8 cellular contexts compared by ENCODE assay signal in the genomic region with DNA sequence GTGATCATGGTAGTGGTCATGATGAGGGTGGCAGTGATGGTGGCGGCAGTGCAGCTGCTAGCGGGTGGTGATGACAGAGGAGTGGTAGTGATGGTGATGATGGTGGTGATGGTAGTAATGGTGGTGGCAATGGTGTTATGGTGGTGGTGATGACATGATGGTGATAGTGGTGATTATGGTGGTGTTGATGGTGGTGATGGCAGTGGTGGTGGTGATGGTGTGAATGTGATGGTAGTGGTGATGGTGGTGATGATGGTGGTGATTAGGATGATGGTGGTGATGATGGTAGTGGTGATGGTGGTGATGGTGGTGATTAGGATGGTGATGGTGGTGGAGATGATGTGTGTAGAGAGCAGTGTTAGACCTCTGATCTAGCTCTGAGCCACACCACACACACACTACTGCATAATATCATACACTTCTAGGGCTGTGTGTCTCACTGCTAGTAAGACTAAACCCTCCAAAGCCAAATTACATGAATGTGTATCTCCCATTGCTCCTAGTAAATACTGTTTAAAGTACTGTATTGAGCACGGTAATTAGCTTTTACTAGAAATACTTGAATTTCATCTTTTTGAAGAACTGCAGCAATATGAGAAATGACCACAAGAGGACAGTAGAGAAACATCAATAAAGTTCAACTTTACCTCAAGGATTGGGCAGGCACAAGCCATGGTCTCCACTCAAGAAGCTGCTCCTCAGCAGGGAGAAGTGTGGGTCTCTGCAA. TPM values are rescaled to one million over a fixed set of nuclear protein-coding genes. Genes with fewer than 3 reads are reported as not detected.
A peak's percentile ranks its signal among the peaks of the same experiment; 100 is the strongest.
DNase-seq lines count a peak whose midpoint lies in the region; ATAC-seq and TF ChIP-seq lines count a peak whose summit lies in the region.

No MANE protein-coding gene starts in this region.

- no peaks in the 10 kb centered on the region for H3K79me2 ChIP-seq in mammary epithelial cell (ENCODE audit: insufficient read depth, low read length)

- H3K4me1 ChIP-seq in right atrium auricular region (no peaks in the 10 kb centered on the region), mammary epithelial cell (ENCODE audit: insufficient read depth, low read length) (no peaks in the 10 kb centered on the region)

- intact Hi-C loops in Right ventricle myocardium superior (cut with DNase I), result no loop called here
- intact Hi-C loops in mammary epithelial cell (cut with micrococcal nuclease), result loop anchor here (1.0 to 10.0 kb wide), 4 partner anchors 257 to 834 kb away; no protein-coding TSS in a partner anchor

- 61% methylated on average over 3 of the region's 3 CpGs for WGBS in mammary epithelial cell (ENCODE audit: low coverage, missing lambda C conversion rate)

- H3K9me3 ChIP-seq in right atrium auricular region (no peaks in the 10 kb centered on the region), mammary epithelial cell (replicated peaks; ENCODE audit: insufficient read depth, low read length) (no peaks in the 10 kb centered on the region)

- CTCF ChIA-PET in mammary epithelial cell (lab: Charles Lee; ENCODE audit: low non-redundant PET), result interaction anchor here (1.0 to 1.7 kb wide), 2 partner anchors 256 to 513 kb away, joined by 9 to 12 read pairs; no protein-coding TSS in a partner anchor

- no peak overlapping the region for H3K9ac ChIP-seq in mammary epithelial cell (ENCODE audit: insufficient read depth, low read length)

- dilution Hi-C loops in mammary epithelial cell (cut with HindIII; ENCODE audit: low sequenced_read_pairs), result loop anchor here (5.0 kb wide), 1 partner anchor 43 kb away; no protein-coding TSS in a partner anchor

- no peaks in the 10 kb centered on the region for H3K36me3 ChIP-seq in right atrium auricular region
- no peaks in the 10 kb centered on the region for H3K36me3 ChIP-seq in mammary epithelial cell (ENCODE audit: insufficient read depth, low read length)

- no peak overlapping the region for H3K4me3 ChIP-seq in right atrium auricular region
- H3K4me3 ChIP-seq in mammary epithelial cell (replicated peaks in 1 of 3; ENCODE audit: insufficient read depth in 1 of 3, low read depth in 2 of 3, low read length in 3 of 3), result no peak overlapping the region

- no TSS peak for BruUV-seq in mammary epithelial cell (replicated peaks; lab: Mats Ljungman, UMichigan)

- peak; percentile 67 to 87 for TF ChIP-seq CTCF in right atrium auricular region (IDR thresholded peaks at IDR 0.05)
- TF ChIP-seq CTCF in mammary epithelial cell (conservative IDR thresholded peaks at IDR 0.05 in 1 of 2, IDR thresholded peaks at IDR 0.05 in 1 of 2; ENCODE audit: extremely low read depth in 1 of 2, insufficient read depth in 1 of 2, low read depth in 1 of 2, low read length in 2 of 2), result peak; percentile 92 to 95

- in situ Hi-C loops in mammary epithelial cell (cut with MboI; ENCODE audit: low sequenced_read_pairs in 2 of 2), result loop anchor here in 1 of 2 donors (25.0 kb wide), 2 partner anchors 248 to 648 kb away; no protein-coding TSS in a partner anchor

- H3K4me2 ChIP-seq in mammary epithelial cell (ENCODE audit: insufficient read depth, low read depth, low read length), result no peak overlapping the region

- H3K27me3 ChIP-seq in right atrium auricular region (no peaks in the 10 kb centered on the region), mammary epithelial cell (ENCODE audit: insufficient read depth, low read length) (no peaks in the 10 kb centered on the region)

- H2AFZ ChIP-seq in mammary epithelial cell (ENCODE audit: low read depth, low read length), result no peak overlapping the region

- DNase-seq in right atrium auricular region (ENCODE audit: low spot score) (no peak), Right ventricle myocardium superior (no peak), NCI-H2227 (lab: John Stamatoyannopoulos, UW; ENCODE audit: unreplicated experiment) (peak; percentile 51), mammary epithelial cell (peak; percentile 8), medulla oblongata (ENCODE audit: extremely low spot score) (peak; percentile 55), UCSD-AML1 (lab: John Stamatoyannopoulos, UW; ENCODE audit: unreplicated experiment) (no peak), HuH-7.5 (ENCODE audit: low spot score) (no peak)

- H4K20me1 ChIP-seq in mammary epithelial cell (ENCODE audit: insufficient read depth, low read length), result no peaks in the 10 kb centered on the region

- ATAC-seq in Right ventricle myocardium superior (ENCODE audit: poor library complexity), result no peak
- no peak for ATAC-seq in GM21786 (IDR thresholded peaks at IDR 0.05; ENCODE audit: unreplicated experiment)

- H3K27ac ChIP-seq in right atrium auricular region (no peak overlapping the region), mammary epithelial cell (ENCODE audit: insufficient read depth, low read depth, low read length) (no peak overlapping the region)

RNA-seq across cellular contexts. Expression of gene TMED3, which starts 28.8 kb away (rescaled TPM):
- 10 to 100 TPM; 42.7 to 64.0 TPM for total RNA-seq in right atrium auricular region
- total RNA-seq in Right ventricle myocardium superior, result 16.1 TPM
- 10 to 100 TPM; 91.4 to 99.0 TPM for total RNA-seq in mammary epithelial cell
- polyA plus RNA-seq in mammary epithelial cell, result 183 TPM
- polyA minus RNA-seq in mammary epithelial cell, result 94.4 TPM

RNA-seq across cellular contexts. Expression of gene ANKRD34C, which starts 57.2 kb away (rescaled TPM):
- total RNA-seq in right atrium auricular region, result under 1 TPM in 1 of 2 donors, not detected in 1; 0.20 TPM
- total RNA-seq in Right ventricle myocardium superior, result not detected
- total RNA-seq in mammary epithelial cell, result not detected
- not detected for polyA plus RNA-seq in mammary epithelial cell
- polyA minus RNA-seq in mammary epithelial cell, result not detected

Comparison
In these comparisons a context has a peak if more than half of its experiments do, and no peak if none do; other contexts are left out.
1. DNase-seq: peak in NCI-H2227 (single experiment), mammary epithelial cell (single experiment) and medulla oblongata (single experiment); none in right atrium auricular region (single experiment), Right ventricle myocardium superior (single experiment), UCSD-AML1 (single experiment) and HuH-7.5 (single experiment).